In the genomic region with DNA sequence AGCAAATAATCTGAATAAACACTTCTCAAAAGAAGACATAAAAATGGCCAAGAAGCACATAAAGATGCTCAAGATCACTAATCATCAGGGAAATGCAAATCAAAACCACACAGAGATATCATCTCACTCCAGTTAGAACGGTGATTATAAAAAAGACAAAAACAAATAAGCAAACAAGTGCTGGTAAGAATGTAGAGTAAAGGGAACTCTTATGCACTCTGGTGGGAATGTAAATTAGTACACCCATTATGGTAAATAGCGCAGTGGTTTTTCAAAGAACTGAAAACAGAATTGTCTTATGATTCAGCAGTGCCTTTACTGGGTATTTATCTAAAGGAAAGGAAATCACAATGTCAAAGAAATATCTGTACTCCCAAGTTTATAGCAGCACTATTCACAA, we compare ENCODE assay signal across 27 cellular contexts.
"Had no signal": no experiment of that assay in that cellular context is flagged by ENCODE, and none has a peak within 500 bp of the region (broad histone marks: within the 10 kb centered on the region; RNA-seq: fewer than 3 reads in every experiment).

No MANE protein-coding gene starts in this region.

- H3K27me3 ChIP-seq: left lung, neural progenitor cell, neutrophil, ovary, right atrium auricular region, spleen, suprapubic skin, upper lobe of right lung had no signal

- H3K27ac ChIP-seq: left lung, neural progenitor cell, neutrophil, ovary, right atrium auricular region, skin epidermis, spleen, suprapubic skin, thoracic aorta, tibial artery, upper lobe of right lung had no signal

- H3K4me1 ChIP-seq: left lung, right atrium auricular region, spleen, suprapubic skin, tibial artery, upper lobe of right lung had no signal

- FAIRE-seq: keratinocyte, urothelium cell line had no signal

- DNase-seq: hippocampal formation; kidney glomerular epithelial cell; left cardiac atrium; left lung; mesendoderm; naive B cell; natural killer cell; nephron progenitor cell; occipital lobe; ovary; spleen; stimulated activated CD4-positive, alpha-beta T cell treated with anti-CD3 and anti-CD28 coated beads, Interleukin-4, amount 100 ng/mL, for 24 hours; stimulated activated naive CD4-positive, alpha-beta T cell; tibial artery; trophoblast cell; upper lobe of right lung had no signal

- H3K4me3 ChIP-seq: left lung, lung, neural progenitor cell, ovary, right atrium auricular region, skin epidermis, spleen, suprapubic skin, thoracic aorta, tibial artery, upper lobe of right lung had no signal

- ATAC-seq: left cardiac atrium; left lung; natural killer cell; sciatic nerve; stimulated activated effector memory CD8-positive, alpha-beta T cell treated with anti-CD3 and anti-CD28 coated beads, Interleukin-12 subunit alpha, Interleukin-12 subunit beta, amount 100 ng/mL, for 72 hours; upper lobe of right lung had no signal

- H3K36me3 ChIP-seq: left lung, neural progenitor cell, neutrophil, ovary, right atrium auricular region, spleen, suprapubic skin, thoracic aorta, tibial artery, upper lobe of right lung had no signal

- H3K9me3 ChIP-seq: neutrophil, ovary, suprapubic skin, thoracic aorta, tibial artery, upper lobe of right lung had no signal
